In the genomic region with DNA sequence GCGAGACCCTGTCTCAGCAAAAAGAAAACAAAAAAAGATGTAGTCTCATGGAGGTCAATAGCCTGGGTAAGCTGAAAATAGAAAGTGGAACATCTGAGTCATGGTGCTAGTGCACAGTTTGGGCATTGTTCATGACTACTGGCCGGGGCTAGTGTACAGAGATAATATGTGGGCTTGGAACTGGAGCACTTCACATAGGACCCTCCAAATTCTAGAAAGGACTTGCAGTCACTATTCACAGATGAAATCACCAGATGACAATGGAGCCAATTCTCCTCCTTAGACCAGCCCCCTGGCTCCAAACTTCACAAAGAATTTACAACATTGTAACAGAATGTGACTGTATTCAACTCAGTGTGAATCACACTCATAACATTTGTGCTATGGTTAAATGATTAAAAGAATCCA, we compare ENCODE assay signal across 10 cellular contexts.
DNase-seq lines count a peak whose midpoint lies in the region; ATAC-seq, FAIRE-seq and TF ChIP-seq lines count a peak whose summit lies in the region.
"Had no signal": no experiment of that assay in that cellular context is flagged by ENCODE, and none has a peak within 500 bp of the region (broad histone marks: within the 10 kb centered on the region; RNA-seq: fewer than 3 reads in every experiment).

No MANE protein-coding gene starts in this region.

- H3K4me1 ChIP-seq in K562 (replicated peaks in 1 of 2; ENCODE audit: control insufficient read depth in 2 of 2, insufficient read depth in 2 of 2, low read length in 2 of 2), result no peaks in the 10 kb centered on the region
- peaks cover 0 to 12% of the 10 kb centered on the region in 2 donors for H3K4me1 ChIP-seq in gastrocnemius medialis

- H3K27ac ChIP-seq in K562 (ENCODE audit: extremely low read depth, low read depth, low read length) (no peak overlapping the region), gastrocnemius medialis (no peak overlapping the region)

- intact Hi-C loops in K562 (cut with micrococcal nuclease), result no loop called here
- intact Hi-C loops in gastrocnemius medialis (cut with DNase I; ENCODE audit: low total_unique reads), result no loop called here

- TF ChIP-seq CTCF in K562 (IDR thresholded peaks at IDR 0.05 in 2 of 3, conservative IDR thresholded peaks at IDR 0.05 in 1 of 3; ENCODE audit: insufficient read depth in 2 of 3, low read depth in 1 of 3, low read length in 3 of 3) (no peak), gastrocnemius medialis (IDR thresholded peaks at IDR 0.05 in 4 of 5, conservative IDR thresholded peaks at IDR 0.05 in 1 of 5) (no peak)

- no peaks in the 10 kb centered on the region for H3K27me3 Mint-ChIP-seq in T-helper 17 cell
- H3K27me3 Mint-ChIP-seq: activated naive CD8-positive, alpha-beta T cell had no signal

- TF ChIP-seq EP300 in K562 (IDR thresholded peaks at IDR 0.05; ENCODE audit: low read length), result no peak

- in situ Hi-C loops in K562 (cut with MboI) (no loop called here), gastrocnemius medialis (cut with MboI; ENCODE audit: low sequenced_read_pairs in 4 of 4) (no loop called here)

- H3K9ac ChIP-seq in K562 (ENCODE audit: insufficient read depth in 1 of 2, low read depth in 2 of 2, low read length in 2 of 2), result no peak overlapping the region

- H3K36me3 ChIP-seq in K562 (ENCODE audit: control insufficient read depth, insufficient read depth, low read length), result no peaks in the 10 kb centered on the region
- no peaks in the 10 kb centered on the region for H3K36me3 ChIP-seq in gastrocnemius medialis

- H3K9me1 ChIP-seq in K562 (ENCODE audit: control insufficient read depth, insufficient read depth, low read length), result no peaks in the 10 kb centered on the region

- no peak for FAIRE-seq in K562 (lab: Jason Lieb, UNC)

- TF ChIP-seq POLR2A in K562 (conservative IDR thresholded peaks at IDR 0.05), result no peak
- no peak for TF ChIP-seq POLR2A in gastrocnemius medialis (IDR thresholded peaks at IDR 0.05)

- no peak overlapping the region for H2AFZ ChIP-seq in K562 (ENCODE audit: low read depth, low read length)

- H4K20me1 ChIP-seq in K562 (replicated peaks; ENCODE audit: control insufficient read depth, insufficient read depth, low read length), result no peaks in the 10 kb centered on the region; the same call in 1 of the 2 replicates

- no peak for TF ChIP-seq RAD21 in K562 (CRISPR knock-in tag; conservative IDR thresholded peaks at IDR 0.05 in 1 of 2, IDR thresholded peaks at IDR 0.05 in 1 of 2)

- no peak overlapping the region for H3K27ac Mint-ChIP-seq in T-helper 17 cell
- H3K27ac Mint-ChIP-seq: activated naive CD8-positive, alpha-beta T cell had no signal

- POLR2A ChIA-PET in K562 (lab: Yijun Ruan, JAX), result no interaction called here

- H3K4me3 Mint-ChIP-seq in T-helper 17 cell, result no peak overlapping the region
- H3K4me3 Mint-ChIP-seq: activated naive CD8-positive, alpha-beta T cell had no signal

- no peaks in the 10 kb centered on the region for H3K79me2 ChIP-seq in K562 (ENCODE audit: control insufficient read depth, insufficient read depth, low read length)

- no TSS peak for BruUV-seq in K562 (replicated peaks; lab: Mats Ljungman, UMichigan)

- WGBS in K562 (ENCODE audit: insufficient coverage, low coverage, missing lambda C conversion rate), result 3% methylated on average over 2 of the region's 2 CpGs

- ATAC-seq in GM18867 (IDR thresholded peaks at IDR 0.05; ENCODE audit: unreplicated experiment) (peak; percentile 74), HG03442 (IDR thresholded peaks at IDR 0.05; ENCODE audit: unreplicated experiment) (peak; percentile 86), K562 (no peak; the same call in 1 of the 3 replicates), gastrocnemius medialis (peak; percentile 70 to 78), HG02973 (IDR thresholded peaks at IDR 0.05; ENCODE audit: unreplicated experiment) (no peak), T-helper 17 cell (no peak)

- DNase-seq in K562 (ENCODE audit: extremely low read depth in 1 of 4, low spot score in 3 of 4) (peak in 1 of 4 experiments; percentile 4), gastrocnemius medialis (no peak), NCI-H774 (lab: John Stamatoyannopoulos, UW) (no peak), T-helper 17 cell (no peak)
- DNase-seq in activated CD8-positive, alpha-beta memory T cell treated with anti-CD3 and anti-CD28 coated beads, Interleukin-2, amount 50 U/mL, for 4 hours, result no peak
- DNase-seq: T1000 had no signal

- no peak overlapping the region for H3K4me3 ChIP-seq in K562
- H3K4me3 ChIP-seq in gastrocnemius medialis, result no peak overlapping the region

- H3K27me3 ChIP-seq in K562 (ENCODE audit: control insufficient read depth in 2 of 2, insufficient read depth in 2 of 2, low read length in 2 of 2), result peaks cover 0 to 2% of the 10 kb centered on the region in 2 experiments; a peak in 2 of 5 replicates
- no peaks in the 10 kb centered on the region for H3K27me3 ChIP-seq in gastrocnemius medialis

- CTCF ChIA-PET in K562 (lab: Yijun Ruan, JAX; ENCODE audit: low intra/inter-chr PET ratio), result no interaction called here

- H3K9me3 ChIP-seq in K562 (replicated peaks; ENCODE audit: control insufficient read depth, insufficient read depth, low read depth, low read length) (no peaks in the 10 kb centered on the region), gastrocnemius medialis (no peaks in the 10 kb centered on the region), T-helper 17 cell (ENCODE audit: control insufficient read depth, low read length, poor library complexity, severe bottlenecking) (no peaks in the 10 kb centered on the region)

- no peaks in the 10 kb centered on the region for H3K36me3 Mint-ChIP-seq in T-helper 17 cell (ENCODE audit: low read depth)
- H3K36me3 Mint-ChIP-seq: activated naive CD8-positive, alpha-beta T cell had no signal

- no peak overlapping the region for H3K4me2 ChIP-seq in K562 (ENCODE audit: insufficient read depth, low read length)

- H3K4me1 Mint-ChIP-seq in T-helper 17 cell, result no peaks in the 10 kb centered on the region

TF ChIP-seq in K562, 482 proteins besides CTCF, POLR2A, EP300 and RAD21:
- TF ChIP-seq SAFB2 (IDR thresholded peaks at IDR 0.05; ENCODE audit: borderline replicate concordance, low read depth, low read length, severe bottlenecking) (no peak), DEAF1 (CRISPR knock-in tag; IDR thresholded peaks at IDR 0.05) (no peak), FOSL1 (tag; conservative IDR thresholded peaks at IDR 0.05) (peak; percentile 64), MAFG (tag; conservative IDR thresholded peaks at IDR 0.05) (peak; percentile 31; the same call in 1 of the 2 replicates), ZNF561 (CRISPR knock-in tag; conservative IDR thresholded peaks at IDR 0.05) (no peak), GTF2B (IDR thresholded peaks at IDR 0.05; ENCODE audit: extremely low read depth, insufficient read length) (no peak), MEF2D (tag; conservative IDR thresholded peaks at IDR 0.05; ENCODE audit: low read depth) (peak; percentile 50; the same call in 1 of the 2 replicates), JUND (IDR thresholded peaks at IDR 0.05; ENCODE audit: borderline replicate concordance, low read depth, low read length) (no peak), JUND (tag; IDR thresholded peaks at IDR 0.05; ENCODE audit: borderline replicate concordance, low read depth, low read length) (peak; percentile 65; the same call in 1 of the 3 replicates)
TF ChIP-seq in K562: peak in this region for 4.

Comparison
In these comparisons a context has a peak if more than half of its experiments do, and no peak if none do; other contexts are left out.
1. ATAC-seq: peak in GM18867 (single experiment), HG03442 (single experiment) and gastrocnemius medialis (2 of 2); none in K562 (single experiment), HG02973 (single experiment) and T-helper 17 cell (single experiment).